ENCODE assay signal across 18 cellular contexts in the genomic region with DNA sequence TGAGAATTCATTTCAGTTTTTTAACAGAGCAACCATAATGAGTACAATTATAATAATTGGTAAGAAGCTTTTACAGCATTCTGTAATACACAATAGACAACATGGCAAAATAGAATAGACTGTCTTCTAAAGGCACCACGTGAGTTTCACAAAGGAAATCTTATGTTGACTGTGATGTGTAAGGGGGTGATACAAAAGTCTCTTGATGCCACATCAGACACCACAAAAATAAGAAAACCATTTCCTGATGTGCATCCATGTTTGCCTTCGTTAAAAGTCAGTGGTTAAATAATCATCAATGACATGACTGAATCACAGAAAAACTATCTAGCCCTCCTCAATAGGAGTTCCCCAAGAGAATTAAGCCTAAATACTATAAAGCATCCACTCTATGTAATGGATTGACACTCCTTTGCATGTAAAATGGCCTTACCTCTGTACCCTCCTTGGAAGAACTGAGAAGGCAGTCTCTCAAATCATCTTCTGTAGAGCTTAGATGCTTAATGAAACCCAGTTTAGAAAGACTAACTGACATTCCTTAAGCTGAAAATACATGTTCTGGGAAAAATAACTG.
DNase-seq lines count a peak whose midpoint lies in the region; ATAC-seq, FAIRE-seq and TF ChIP-seq lines count a peak whose summit lies in the region.
"Had no signal": no experiment of that assay in that cellular context is flagged by ENCODE, and none has a peak within 500 bp of the region (broad histone marks: within the 10 kb centered on the region; RNA-seq: fewer than 3 reads in every experiment).

No MANE protein-coding gene starts in this region.

- no peak overlapping the region for H3K27ac ChIP-seq in WERI-Rb-1
- H3K27ac ChIP-seq: GM23248, RWPE1, upper lobe of left lung had no signal

- DNase-seq in activated CD4-positive, alpha-beta T cell treated with anti-CD3 and anti-CD28 coated beads, Interleukin-2, amount 10 ng/mL, durations not matched to agents 7 days and 5 days: peak; percentile 33
- no peak for DNase-seq in activated CD4-positive, alpha-beta T cell treated with anti-CD3 and anti-CD28 coated beads for 4 hours
- DNase-seq in Jurkat, Clone E6-1 (ENCODE audit: low read depth, low spot score): peak; percentile 24
- DNase-seq in natural killer cell treated with Interleukin-12 subunit alpha and Interleukin-12 subunit beta and Interleukin-15 and Interleukin-18, amount 100 ng/mL, for 72 hours (ENCODE audit: low spot score): no peak
- DNase-seq in WERI-Rb-1 (no peak), RCC 7860 (ENCODE audit: low spot score) (no peak), putamen (ENCODE audit: low spot score) (no peak)
- DNase-seq: glutamatergic neuron; Kasumi-1; NCI-H1417; stimulated activated naive CD4-positive, alpha-beta T cell treated with Interleukin-2 at 50 U/mL for 16 hours; upper lobe of left lung had no signal

- H3K27me3 ChIP-seq in WERI-Rb-1 (ENCODE audit: insufficient read depth, low read depth, severe bottlenecking): no peaks in the 10 kb centered on the region
- H3K27me3 ChIP-seq: upper lobe of left lung had no signal

- H3K36me3 Mint-ChIP-seq in activated CD4-positive, alpha-beta T cell treated with anti-CD3 and anti-CD28 coated beads, Interleukin-2, amount 10 ng/mL, durations not matched to agents 7 days and 5 days (ENCODE audit: low read depth): peaks cover 51% of the 10 kb centered on the region
- H3K36me3 Mint-ChIP-seq in activated T-helper 17 cell treated with anti-CD3 and anti-CD28 coated beads, Interleukin-2, amount 50 U/mL, for 72 hours (ENCODE audit: low read depth): peaks cover 37% of the 10 kb centered on the region
- H3K36me3 Mint-ChIP-seq in natural killer cell treated with Interleukin-12 subunit alpha and Interleukin-12 subunit beta and Interleukin-15 and Interleukin-18, amount 100 ng/mL, for 72 hours: peaks cover 19% of the 10 kb centered on the region

- TF ChIP-seq CTCF in WERI-Rb-1 (IDR thresholded peaks at IDR 0.05; ENCODE audit: low read depth, low read length): no peak

- FAIRE-seq in RCC 7860 (lab: Jason Lieb, UNC): no peak
- FAIRE-seq: A204.1 had no signal

- H3K4me3 ChIP-seq in Jurkat, Clone E6-1 (ENCODE audit: low read length): no peak overlapping the region
- no peak overlapping the region for H3K4me3 ChIP-seq in WERI-Rb-1 (ENCODE audit: low read depth, low read length)
- H3K4me3 ChIP-seq: GM23248, upper lobe of left lung had no signal

- peak; percentile 82 for ATAC-seq in activated T-helper 17 cell treated with anti-CD3 and anti-CD28 coated beads, Interleukin-2, amount 50 U/mL, for 72 hours (replicated peaks)
- ATAC-seq in natural killer cell treated with Interleukin-12 subunit alpha and Interleukin-12 subunit beta and Interleukin-15 and Interleukin-18, amount 100 ng/mL, for 72 hours: peak; percentile 63 to 88

- POLR2A ChIA-PET in activated CD4-positive, alpha-beta T cell treated with anti-CD3 and anti-CD28 coated beads, Interleukin-2, amount 10 ng/mL, durations not matched to agents 7 days and 5 days (lab: Charles Lee): interaction anchor here (0.6 kb wide), 1 partner anchor 1361 kb away, joined by 3 read pairs; no protein-coding TSS in a partner anchor

- H3K9me3 Mint-ChIP-seq in activated CD4-positive, alpha-beta T cell treated with anti-CD3 and anti-CD28 coated beads, Interleukin-2, amount 10 ng/mL, durations not matched to agents 7 days and 5 days: peaks cover 13% of the 10 kb centered on the region
- no peaks in the 10 kb centered on the region for H3K9me3 Mint-ChIP-seq in activated T-helper 17 cell treated with anti-CD3 and anti-CD28 coated beads, Interleukin-2, amount 50 U/mL, for 72 hours
- no peaks in the 10 kb centered on the region for H3K9me3 Mint-ChIP-seq in natural killer cell treated with Interleukin-12 subunit alpha and Interleukin-12 subunit beta and Interleukin-15 and Interleukin-18, amount 100 ng/mL, for 72 hours

- H3K27me3 Mint-ChIP-seq in activated CD4-positive, alpha-beta T cell treated with anti-CD3 and anti-CD28 coated beads, Interleukin-2, amount 10 ng/mL, durations not matched to agents 7 days and 5 days: no peaks in the 10 kb centered on the region
- H3K27me3 Mint-ChIP-seq in activated T-helper 17 cell treated with anti-CD3 and anti-CD28 coated beads, Interleukin-2, amount 50 U/mL, for 72 hours: no peaks in the 10 kb centered on the region
- no peaks in the 10 kb centered on the region for H3K27me3 Mint-ChIP-seq in natural killer cell treated with Interleukin-12 subunit alpha and Interleukin-12 subunit beta and Interleukin-15 and Interleukin-18, amount 100 ng/mL, for 72 hours
- H3K27me3 Mint-ChIP-seq: dendritic cell treated with granulocyte-macrophage colony-stimulating factor and Interleukin-4, amounts not matched to agents 40 ng/mL and 50 ng/mL, for 4 days had no signal

- H3K4me3 Mint-ChIP-seq in activated CD4-positive, alpha-beta T cell treated with anti-CD3 and anti-CD28 coated beads, Interleukin-2, amount 10 ng/mL, durations not matched to agents 7 days and 5 days: no peak overlapping the region
- peak overlapping the region; percentile 3 for H3K4me3 Mint-ChIP-seq in activated T-helper 17 cell treated with anti-CD3 and anti-CD28 coated beads, Interleukin-2, amount 50 U/mL, for 72 hours
- peak overlapping the region; percentile 33 for H3K4me3 Mint-ChIP-seq in natural killer cell treated with Interleukin-12 subunit alpha and Interleukin-12 subunit beta and Interleukin-15 and Interleukin-18, amount 100 ng/mL, for 72 hours
- H3K4me3 Mint-ChIP-seq: dendritic cell treated with granulocyte-macrophage colony-stimulating factor and Interleukin-4, amounts not matched to agents 40 ng/mL and 50 ng/mL, for 4 days; nephron had no signal

- H3K9me3 ChIP-seq in WERI-Rb-1 (ENCODE audit: severe bottlenecking): no peaks in the 10 kb centered on the region
- H3K9me3 ChIP-seq: upper lobe of left lung had no signal

- no peaks in the 10 kb centered on the region for H3K36me3 ChIP-seq in WERI-Rb-1
- H3K36me3 ChIP-seq: upper lobe of left lung had no signal

- peaks cover 36% of the 10 kb centered on the region for H3K4me1 Mint-ChIP-seq in activated CD4-positive, alpha-beta T cell treated with anti-CD3 and anti-CD28 coated beads, Interleukin-2, amount 10 ng/mL, durations not matched to agents 7 days and 5 days
- peaks cover 25% of the 10 kb centered on the region for H3K4me1 Mint-ChIP-seq in activated T-helper 17 cell treated with anti-CD3 and anti-CD28 coated beads, Interleukin-2, amount 50 U/mL, for 72 hours
- H3K4me1 Mint-ChIP-seq in natural killer cell treated with Interleukin-12 subunit alpha and Interleukin-12 subunit beta and Interleukin-15 and Interleukin-18, amount 100 ng/mL, for 72 hours (ENCODE audit: low read depth in 2 of 2): peaks cover 36 to 41% of the 10 kb centered on the region in 2 donors

- peak overlapping the region; percentile 10 for H3K27ac Mint-ChIP-seq in activated CD4-positive, alpha-beta T cell treated with anti-CD3 and anti-CD28 coated beads, Interleukin-2, amount 10 ng/mL, durations not matched to agents 7 days and 5 days
- H3K27ac Mint-ChIP-seq in activated T-helper 17 cell treated with anti-CD3 and anti-CD28 coated beads, Interleukin-2, amount 50 U/mL, for 72 hours: peak overlapping the region; percentile 20
- peak overlapping the region; percentile 65 to 82 for H3K27ac Mint-ChIP-seq in natural killer cell treated with Interleukin-12 subunit alpha and Interleukin-12 subunit beta and Interleukin-15 and Interleukin-18, amount 100 ng/mL, for 72 hours
- H3K27ac Mint-ChIP-seq: dendritic cell treated with granulocyte-macrophage colony-stimulating factor and Interleukin-4, amounts not matched to agents 40 ng/mL and 50 ng/mL, for 4 days; nephron had no signal

- CTCF ChIA-PET in activated CD4-positive, alpha-beta T cell treated with anti-CD3 and anti-CD28 coated beads, Interleukin-2, amount 10 ng/mL, durations not matched to agents 7 days and 5 days (lab: Charles Lee): no interaction called here

Comparison
In these comparisons a context has a peak if more than half of its experiments do, and no peak if none do; other contexts are left out.
1. DNase-seq: peak in activated CD4-positive, alpha-beta T cell treated with anti-CD3 and anti-CD28 coated beads, Interleukin-2, amount 10 ng/mL, durations not matched to agents 7 days and 5 days (single experiment) and Jurkat, Clone E6-1 (single experiment); none in activated CD4-positive, alpha-beta T cell treated with anti-CD3 and anti-CD28 coated beads for 4 hours (0 of 2), natural killer cell treated with Interleukin-12 subunit alpha and Interleukin-12 subunit beta and Interleukin-15 and Interleukin-18, amount 100 ng/mL, for 72 hours (single experiment), WERI-Rb-1 (single experiment), RCC 7860 (single experiment) and putamen (single experiment).
2. H3K27ac Mint-ChIP-seq: peak in every context shown above with its lines; median percentile 74 in natural killer cell treated with Interleukin-12 subunit alpha and Interleukin-12 subunit beta and Interleukin-15 and Interleukin-18, amount 100 ng/mL, for 72 hours; 20 in activated T-helper 17 cell treated with anti-CD3 and anti-CD28 coated beads, Interleukin-2, amount 50 U/mL, for 72 hours; 10 in activated CD4-positive, alpha-beta T cell treated with anti-CD3 and anti-CD28 coated beads, Interleukin-2, amount 10 ng/mL, durations not matched to agents 7 days and 5 days.